ENCODE assay signal across 8 cellular contexts in genomic region chr19:20238025-20238623, GRCh38.
A peak's percentile ranks its signal among the peaks of the same experiment; 100 is the strongest.
DNase-seq lines count a peak whose midpoint lies in the region; ATAC-seq, FAIRE-seq and TF ChIP-seq lines count a peak whose summit lies in the region.

No MANE protein-coding gene starts in this region.

- H3K27ac ChIP-seq in ACC112 (ENCODE audit: low read depth, low read length), result peak overlapping the region; percentile 28
- peak overlapping the region; percentile 62; the same call in 2 of the 3 replicates for H3K27ac ChIP-seq in K562 (ENCODE audit: extremely low read depth, low read depth, low read length)

- peaks cover 24% of the 10 kb centered on the region for H3K79me2 ChIP-seq in ACC112 (ENCODE audit: control insufficient read depth, insufficient read depth, low read length, unreplicated experiment)
- no peaks in the 10 kb centered on the region for H3K79me2 ChIP-seq in K562 (ENCODE audit: control insufficient read depth, insufficient read depth, low read length)

- peak overlapping the region; percentile 44 for H3K4me2 ChIP-seq in K562 (ENCODE audit: insufficient read depth, low read length)

- H3K9me3 ChIP-seq in K562 (replicated peaks; ENCODE audit: control insufficient read depth, insufficient read depth, low read depth, low read length), result no peaks in the 10 kb centered on the region

- H3K4me3 ChIP-seq in ACC112 (ENCODE audit: low read depth, low read length), result peak overlapping the region; percentile 98
- H3K4me3 ChIP-seq in K562, result peak overlapping the region; percentile 38

- 0 out of 2 replicates have a peak, but pooled peaks have one; percentile 46 for TF ChIP-seq POLR2A in K562 (conservative IDR thresholded peaks at IDR 0.05)

- H3K27me3 ChIP-seq in ACC112 (ENCODE audit: insufficient read depth, low read length), result no peaks in the 10 kb centered on the region
- H3K27me3 ChIP-seq in K562 (ENCODE audit: control insufficient read depth in 2 of 2, insufficient read depth in 2 of 2, low read length in 2 of 2), result no peaks in the 10 kb centered on the region

- in situ Hi-C loops in K562 (cut with MboI), result no loop called here

- no peak for FAIRE-seq in K562 (lab: Jason Lieb, UNC)

- H2AFZ ChIP-seq in ACC112 (ENCODE audit: low read length, unreplicated experiment), result peak overlapping the region; percentile 92
- 0 out of 2 replicates have a peak overlapping the region, but pooled peaks have one; percentile 30 for H2AFZ ChIP-seq in K562 (ENCODE audit: low read depth, low read length)

- intact Hi-C loops in K562 (cut with micrococcal nuclease), result no loop called here
- intact Hi-C loops in sciatic nerve (cut with DNase I), result no loop called here

- TF ChIP-seq RAD21 in K562 (CRISPR knock-in tag; conservative IDR thresholded peaks at IDR 0.05 in 1 of 2, IDR thresholded peaks at IDR 0.05 in 1 of 2), result no peak

- POLR2A ChIA-PET in K562 (lab: Yijun Ruan, JAX), result interaction anchor here (0.6 to 1.1 kb wide), 2 partner anchors 9 to 24 kb away, joined by 3 read pairs; no protein-coding TSS in a partner anchor

- ATAC-seq in GM19025 (IDR thresholded peaks at IDR 0.05; ENCODE audit: low read depth, unreplicated experiment) (peak; percentile 64), K562 (peak; percentile 81), sciatic nerve (peak; percentile 99), GM19328 (IDR thresholded peaks at IDR 0.05; ENCODE audit: unreplicated experiment) (no peak)

- no peak for TF ChIP-seq CTCF in K562 (IDR thresholded peaks at IDR 0.05 in 2 of 3, conservative IDR thresholded peaks at IDR 0.05 in 1 of 3; ENCODE audit: insufficient read depth in 2 of 3, low read depth in 1 of 3, low read length in 3 of 3)

- BruUV-seq in K562 (replicated peaks; lab: Mats Ljungman, UMichigan), result TSS peak; percentile 81

- no peaks in the 10 kb centered on the region for H4K20me1 ChIP-seq in K562 (replicated peaks; ENCODE audit: control insufficient read depth, insufficient read depth, low read length)

- no peaks in the 10 kb centered on the region for H3K4me1 ChIP-seq in ACC112 (ENCODE audit: control insufficient read depth, insufficient read depth, low read length, unreplicated experiment)
- no peaks in the 10 kb centered on the region for H3K4me1 ChIP-seq in K562 (replicated peaks in 1 of 2; ENCODE audit: control insufficient read depth in 2 of 2, insufficient read depth in 2 of 2, low read length in 2 of 2)

- CTCF ChIA-PET in K562 (lab: Yijun Ruan, JAX; ENCODE audit: low intra/inter-chr PET ratio), result no interaction called here

- H3K9me1 ChIP-seq in K562 (ENCODE audit: control insufficient read depth, insufficient read depth, low read length), result no peaks in the 10 kb centered on the region

- no peak for TF ChIP-seq EP300 in K562 (IDR thresholded peaks at IDR 0.05; ENCODE audit: low read length)

- peak; percentile 76 for DNase-seq in HuH-7 (ENCODE audit: low spot score)
- DNase-seq in T-helper 9 cell, result peak; percentile 81
- DNase-seq in K562 (ENCODE audit: extremely low read depth in 1 of 4, low spot score in 3 of 4), result peak; percentile 12 to 75 (median 17)
- peak; percentile 90 for DNase-seq in iPS DF 19.7 (ENCODE audit: low read depth, low spot score)
- DNase-seq in sciatic nerve (ENCODE audit: low spot score), result peak; percentile 93

- H3K9ac ChIP-seq in K562 (ENCODE audit: insufficient read depth in 1 of 2, low read depth in 2 of 2, low read length in 2 of 2), result peak overlapping the region; percentile 12 to 65; a peak in 1 of 4 replicates

- H3K36me3 ChIP-seq in ACC112 (ENCODE audit: insufficient read depth, low read length) (peaks cover 5% of the 10 kb centered on the region; the same call in 1 of the 2 replicates), K562 (ENCODE audit: control insufficient read depth, insufficient read depth, low read length) (no peaks in the 10 kb centered on the region)

- WGBS in K562 (ENCODE audit: insufficient coverage, low coverage, missing lambda C conversion rate), result 2% methylated on average over 24 of the region's 25 CpGs

TF ChIP-seq in K562, 482 proteins besides CTCF, POLR2A, EP300 and RAD21 (continues in another document):
- no peak for TF ChIP-seq TBL1XR1 (IDR thresholded peaks at IDR 0.05; ENCODE audit: low read length in 2 of 2)
- TF ChIP-seq NFATC3 (IDR thresholded peaks at IDR 0.05), result no peak
- TF ChIP-seq ZNF224 (CRISPR knock-in tag; IDR thresholded peaks at IDR 0.05), result no peak
- no peak for TF ChIP-seq CC2D1A (IDR thresholded peaks at IDR 0.05)
- TF ChIP-seq VEZF1 (CRISPR knock-in tag; IDR thresholded peaks at IDR 0.05), result no peak
- TF ChIP-seq NBN (IDR thresholded peaks at IDR 0.05; ENCODE audit: low read depth), result no peak
- no peak for TF ChIP-seq AFF4 (CRISPR knock-in tag; IDR thresholded peaks at IDR 0.05)
- TF ChIP-seq ZBTB1 (CRISPR knock-in tag; IDR thresholded peaks at IDR 0.05; ENCODE audit: borderline replicate concordance, low read depth), result no peak
- TF ChIP-seq KAT7 (CRISPR knock-in tag; IDR thresholded peaks at IDR 0.05; ENCODE audit: borderline replicate concordance), result no peak
- 0 out of 2 replicates have a peak, but pooled peaks have one; percentile 23 for TF ChIP-seq POLR2H (tag; IDR thresholded peaks at IDR 0.05; ENCODE audit: low read depth)
- no peak for TF ChIP-seq ILF3 (IDR thresholded peaks at IDR 0.05; ENCODE audit: borderline replicate concordance)
- TF ChIP-seq CHD4 (IDR thresholded peaks at IDR 0.05; ENCODE audit: insufficient read depth, insufficient replicate concordance, low read depth, low read length, poor library complexity, severe bottlenecking), result no peak
- TF ChIP-seq GATAD2A (IDR thresholded peaks at IDR 0.05), result no peak
- no peak for TF ChIP-seq ZNF551 (CRISPR knock-in tag; IDR thresholded peaks at IDR 0.05)
- TF ChIP-seq ZNF583 (CRISPR knock-in tag; IDR thresholded peaks at IDR 0.05), result no peak
- TF ChIP-seq POLR2G (IDR thresholded peaks at IDR 0.05; ENCODE audit: low read depth, low read length), result peak; percentile 51; the same call in 1 of the 2 replicates
- no peak for TF ChIP-seq TRIM24 (IDR thresholded peaks at IDR 0.05)
- TF ChIP-seq SETDB1 (IDR thresholded peaks at IDR 0.05; ENCODE audit: low read length), result no peak
- no peak for TF ChIP-seq ZBTB11 (CRISPR knock-in tag; IDR thresholded peaks at IDR 0.05)

Comparison
In these comparisons a context has a peak if more than half of its experiments do, and no peak if none do; other contexts are left out.
1. DNase-seq: peak in every context shown above with its lines; median percentile 93 in sciatic nerve; 90 in iPS DF 19.7; 81 in T-helper 9 cell; 76 in HuH-7; 17 in K562.